In the genomic region with DNA sequence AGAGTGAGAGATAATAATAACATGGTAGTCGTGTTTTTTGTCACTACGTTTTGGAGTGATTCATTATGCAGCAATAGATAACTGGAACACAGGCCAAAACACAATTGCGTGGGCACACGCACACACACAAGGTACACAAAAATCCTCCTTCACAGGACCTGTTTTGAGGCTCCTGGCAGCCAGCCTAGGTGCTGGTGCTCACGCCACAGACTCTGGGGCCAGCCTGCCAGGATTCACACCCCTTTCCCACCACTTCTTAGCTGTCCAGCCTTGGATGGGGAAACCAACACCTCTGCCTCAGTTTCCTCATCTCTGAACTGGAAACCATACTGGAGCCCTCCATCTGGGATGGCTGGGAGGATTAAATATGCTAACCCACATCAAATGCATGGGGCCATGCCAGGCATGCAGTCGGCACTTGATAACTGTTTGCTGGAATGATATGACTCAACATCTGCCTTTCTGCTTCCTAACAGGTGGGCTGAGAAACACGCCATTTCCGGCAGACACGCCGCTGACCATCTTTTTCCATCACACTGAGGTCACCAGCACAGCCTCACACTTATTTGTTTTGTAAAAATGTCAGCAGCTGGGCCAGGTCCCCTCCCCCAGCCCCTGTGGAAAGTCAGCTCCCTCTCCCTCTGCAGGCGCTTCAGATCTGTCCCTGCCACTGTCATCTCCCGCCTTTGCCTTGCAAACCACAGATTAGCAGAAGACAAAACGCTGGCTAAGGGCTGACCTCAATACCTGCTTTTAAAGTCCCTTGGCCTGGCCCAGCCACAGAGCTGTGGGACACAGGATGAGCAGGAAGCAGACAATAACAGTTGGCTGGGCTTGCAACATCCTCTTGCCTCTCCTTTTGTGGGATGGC, we compare ENCODE assay signal across 8 cellular contexts.
DNase-seq lines count a peak whose midpoint lies in the region; ATAC-seq and TF ChIP-seq lines count a peak whose summit lies in the region.

No MANE protein-coding gene starts in this region.

- TF ChIP-seq CTCF in heart left ventricle (IDR thresholded peaks at IDR 0.05) = no peak

- WGBS in heart left ventricle, 4 donors = 23 to 45% (median 32%) methylated on average over 13 of the region's 13 CpGs
- 22% methylated on average over 13 of the region's 13 CpGs for WGBS in right cardiac atrium

- ATAC-seq in heart left ventricle (peak in 3 of 4 donors; percentile 72 to 83 (median 76)), Right ventricle myocardium inferior (no peak), HG03039 (IDR thresholded peaks at IDR 0.05; ENCODE audit: unreplicated experiment) (peak; percentile 56), right cardiac atrium (peak in 1 of 2 donors; percentile 77)

- H3K4me1 ChIP-seq in heart left ventricle = peaks cover 0 to 26% (median 7%) of the 10 kb centered on the region in 12 donors
- no peaks in the 10 kb centered on the region for H3K4me1 ChIP-seq in right cardiac atrium (ENCODE audit: control insufficient read depth, insufficient read depth, low read length)

- no peaks in the 10 kb centered on the region for H3K27me3 ChIP-seq in heart left ventricle
- H3K27me3 ChIP-seq in right cardiac atrium (ENCODE audit: control insufficient read depth, insufficient read depth) = no peaks in the 10 kb centered on the region

- no peak for TF ChIP-seq POLR2A in heart left ventricle (IDR thresholded peaks at IDR 0.05)

- no peak overlapping the region for H3K4me3 ChIP-seq in heart left ventricle
- H3K4me3 ChIP-seq in right cardiac atrium (ENCODE audit: low read length) = no peak overlapping the region

- intact Hi-C loops in heart left ventricle (cut with DNase I) (no loop called here), Right ventricle myocardium inferior (cut with DNase I) (no loop called here), right cardiac atrium (cut with DNase I) (no loop called here)

- H3K27ac ChIP-seq in heart left ventricle (no peak overlapping the region), right cardiac atrium (ENCODE audit: low read length) (no peak overlapping the region)

- peak in 3 of 5 donors; percentile 32 to 72 (median 37) for DNase-seq in heart left ventricle
- DNase-seq in Right ventricle myocardium inferior (ENCODE audit: missing footprints) = no peak
- peak; percentile 25 to 35 for DNase-seq in NOMO-1 (lab: John Stamatoyannopoulos, UW; ENCODE audit: unreplicated experiment in 2 of 2)
- DNase-seq in activated T-cell treated with anti-CD3 and anti-CD28 coated beads for 1 hour (ENCODE audit: low read depth) = peak; percentile 45
- DNase-seq in right cardiac atrium = peak in 2 of 3 donors; percentile 45 to 63
- peak; percentile 72 to 73 for DNase-seq in stimulated activated CD8-positive, alpha-beta memory T cell treated with anti-CD3 and anti-CD28 coated beads, Interleukin-15, amount 100 ng/mL, for 4 hours (ENCODE audit: low read depth in 2 of 2)
- no peak for DNase-seq in KG1 (lab: John Stamatoyannopoulos, UW)

- H3K9me3 ChIP-seq in heart left ventricle (peaks cover 0 to 6% (median 0%) of the 10 kb centered on the region in 12 donors), right cardiac atrium (ENCODE audit: control insufficient read depth, low read length) (no peaks in the 10 kb centered on the region)

- H3K36me3 ChIP-seq in heart left ventricle = no peaks in the 10 kb centered on the region

Comparison
In these comparisons a context has a peak if more than half of its experiments do, and no peak if none do; other contexts are left out.
1. DNase-seq: peak in heart left ventricle (3 of 5), NOMO-1 (2 of 2), activated T-cell treated with anti-CD3 and anti-CD28 coated beads for 1 hour (single experiment), right cardiac atrium (2 of 3) and stimulated activated CD8-positive, alpha-beta memory T cell treated with anti-CD3 and anti-CD28 coated beads, Interleukin-15, amount 100 ng/mL, for 4 hours (2 of 2); none in Right ventricle myocardium inferior (single experiment) and KG1 (single experiment).